Comparison of ENCODE assay signal across 16 cellular contexts in the genomic region with DNA sequence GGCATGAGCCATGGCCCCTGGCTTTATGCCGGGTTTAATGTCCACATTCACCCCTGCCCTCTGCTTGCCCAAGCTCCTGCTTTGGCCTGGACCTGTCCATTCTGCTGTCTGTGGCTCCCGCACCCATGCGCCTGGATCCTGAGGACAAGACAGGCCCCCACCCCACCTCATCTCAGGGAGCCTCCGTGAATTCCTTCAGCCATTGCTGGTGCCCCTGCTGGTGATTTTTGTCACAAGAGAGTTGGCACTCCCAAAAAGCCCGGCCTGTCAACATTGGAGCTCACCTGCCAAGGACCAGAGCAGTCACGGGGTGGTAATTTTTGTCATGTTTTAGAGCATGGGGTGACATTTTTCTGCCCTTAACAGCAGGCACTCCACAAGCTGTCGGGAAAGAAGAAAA.
DNase-seq lines count a peak whose midpoint lies in the region; ATAC-seq and TF ChIP-seq lines count a peak whose summit lies in the region.
"Had no signal": no experiment of that assay in that cellular context is flagged by ENCODE, and none has a peak within 500 bp of the region (broad histone marks: within the 10 kb centered on the region; RNA-seq: fewer than 3 reads in every experiment).

No MANE protein-coding gene starts in this region.

- ATAC-seq in GM23338 (peak; percentile 69), GM21526 (IDR thresholded peaks at IDR 0.05; ENCODE audit: low FRiP score, unreplicated experiment) (no peak), lower lobe of right lung (no peak)
- ATAC-seq: A549; CD8-positive, alpha-beta T cell; HepG2 had no signal

- TF ChIP-seq CTCF in GM23338 (conservative IDR thresholded peaks at IDR 0.05; ENCODE audit: low read depth in 2 of 2) (peak; percentile 32 to 39; a peak in 3 of 4 replicates), Loucy (conservative IDR thresholded peaks at IDR 0.05; ENCODE audit: low read length) (peak; percentile 11; the same call in 1 of the 2 replicates), endodermal cell (conservative IDR thresholded peaks at IDR 0.05) (peak; percentile 59), neural progenitor cell (IDR thresholded peaks at IDR 0.05) (peak; percentile 26), tibial nerve (IDR thresholded peaks at IDR 0.05) (no peak), lower lobe of right lung (IDR thresholded peaks at IDR 0.05) (no peak)

- H3K27me3 ChIP-seq in GM23338 (ENCODE audit: insufficient read depth) (no peaks in the 10 kb centered on the region), Loucy (ENCODE audit: insufficient read depth, low read length, poor library complexity, severe bottlenecking) (no peaks in the 10 kb centered on the region), endodermal cell (ENCODE audit: control insufficient read depth, insufficient read depth, low read length, poor library complexity, severe bottlenecking) (peaks cover 29% of the 10 kb centered on the region), neural progenitor cell (no peaks in the 10 kb centered on the region), tibial nerve (no peaks in the 10 kb centered on the region), lower lobe of right lung (ENCODE audit: low read depth) (no peaks in the 10 kb centered on the region)

- no peak overlapping the region for H3K9ac ChIP-seq in Loucy (ENCODE audit: low read depth, low read length, poor library complexity, severe bottlenecking)
- no peak overlapping the region for H3K9ac ChIP-seq in endodermal cell (ENCODE audit: extremely low read depth, low read length, poor library complexity, severe bottlenecking)
- no peak overlapping the region for H3K9ac ChIP-seq in neural progenitor cell
- H3K9ac ChIP-seq: GM23248 had no signal

- no peak overlapping the region for H3K4me3 ChIP-seq in GM23338
- H3K4me3 ChIP-seq in Loucy (ENCODE audit: low read length, poor library complexity, severe bottlenecking), result no peak overlapping the region
- no peak overlapping the region for H3K4me3 ChIP-seq in endodermal cell (ENCODE audit: low read length)
- no peak overlapping the region for H3K4me3 ChIP-seq in neural progenitor cell
- no peak overlapping the region for H3K4me3 ChIP-seq in tibial nerve
- no peak overlapping the region for H3K4me3 ChIP-seq in lower lobe of right lung
- H3K4me3 ChIP-seq: A549, GM23248 had no signal

- H3K36me3 Mint-ChIP-seq in GM23338 (ENCODE audit: low read depth) (no peaks in the 10 kb centered on the region), endodermal cell (ENCODE audit: low read depth) (no peaks in the 10 kb centered on the region), neural progenitor cell (no peaks in the 10 kb centered on the region)
- H3K36me3 Mint-ChIP-seq: CD14-positive monocyte; CD8-positive, alpha-beta T cell had no signal

- H3K9me2 ChIP-seq in GM23338 (ENCODE audit: insufficient read depth) (peaks cover 5% of the 10 kb centered on the region), Loucy (replicated peaks; ENCODE audit: low read depth, low read length) (no peaks in the 10 kb centered on the region)

- H4K20me1 ChIP-seq in GM23338 (replicated peaks; ENCODE audit: insufficient read depth), result no peaks in the 10 kb centered on the region
- H4K20me1 ChIP-seq in Loucy (ENCODE audit: insufficient read depth, low read length, poor library complexity, severe bottlenecking), result no peaks in the 10 kb centered on the region
- no peaks in the 10 kb centered on the region for H4K20me1 ChIP-seq in neural progenitor cell (ENCODE audit: low read depth)

- H3K4me1 Mint-ChIP-seq in GM23338, result no peaks in the 10 kb centered on the region
- peaks cover 8% of the 10 kb centered on the region for H3K4me1 Mint-ChIP-seq in endodermal cell
- no peaks in the 10 kb centered on the region for H3K4me1 Mint-ChIP-seq in neural progenitor cell

- H3K4me2 ChIP-seq in GM23338, result no peak overlapping the region
- no peak overlapping the region for H3K4me2 ChIP-seq in Loucy (ENCODE audit: low read depth, low read length, poor library complexity, severe bottlenecking)
- no peak overlapping the region for H3K4me2 ChIP-seq in neural progenitor cell
- H3K4me2 ChIP-seq: A549 had no signal

- TF ChIP-seq POLR2A in tibial nerve (IDR thresholded peaks at IDR 0.05), result no peak

- H3K27me3 Mint-ChIP-seq in GM23338 (ENCODE audit: insufficient read depth, low read depth, poor library complexity), result peaks cover 6% of the 10 kb centered on the region
- H3K27me3 Mint-ChIP-seq in endodermal cell (ENCODE audit: insufficient read depth), result peaks cover 23% of the 10 kb centered on the region
- H3K27me3 Mint-ChIP-seq in neural progenitor cell (ENCODE audit: insufficient read depth, low read depth), result peaks cover 7% of the 10 kb centered on the region

- H3K79me2 ChIP-seq in GM23338 (replicated peaks; ENCODE audit: insufficient read depth) (no peaks in the 10 kb centered on the region), Loucy (ENCODE audit: insufficient read depth, low read length) (no peaks in the 10 kb centered on the region), neural progenitor cell (ENCODE audit: low read depth) (no peaks in the 10 kb centered on the region)

- intact Hi-C loops in lower lobe of right lung (cut with DNase I), result no loop called here

- no peak overlapping the region for H3K4me3 Mint-ChIP-seq in GM23338
- no peak overlapping the region for H3K4me3 Mint-ChIP-seq in endodermal cell
- H3K4me3 Mint-ChIP-seq in neural progenitor cell, result no peak overlapping the region
- H3K4me3 Mint-ChIP-seq: CD14-positive monocyte; CD8-positive, alpha-beta T cell had no signal

- H3K9me3 Mint-ChIP-seq in GM23338 (no peaks in the 10 kb centered on the region), endodermal cell (peaks cover 10% of the 10 kb centered on the region), neural progenitor cell (no peaks in the 10 kb centered on the region)

- H3K27ac ChIP-seq in GM23338 (ENCODE audit: low read depth) (no peak overlapping the region), endodermal cell (ENCODE audit: low read depth, low read length) (no peak overlapping the region), neural progenitor cell (no peak overlapping the region), tibial nerve (no peak overlapping the region), lower lobe of right lung (no peak overlapping the region)
- H3K27ac ChIP-seq: A549, GM23248 had no signal

- TF ChIP-seq EP300 in tibial nerve (IDR thresholded peaks at IDR 0.05), result no peak

- H3F3A ChIP-seq in GM23338 (replicated peaks; ENCODE audit: low read depth) (no peaks in the 10 kb centered on the region), Loucy (ENCODE audit: low read depth) (no peaks in the 10 kb centered on the region), neural progenitor cell (ENCODE audit: low read depth) (peaks cover 9% of the 10 kb centered on the region)

- H3K36me3 ChIP-seq in GM23338 (ENCODE audit: insufficient read depth), result no peaks in the 10 kb centered on the region
- H3K36me3 ChIP-seq in Loucy (ENCODE audit: insufficient read depth, low read length), result no peaks in the 10 kb centered on the region
- no peaks in the 10 kb centered on the region for H3K36me3 ChIP-seq in endodermal cell (ENCODE audit: control insufficient read depth, insufficient read depth, low read length)
- no peaks in the 10 kb centered on the region for H3K36me3 ChIP-seq in neural progenitor cell
- H3K36me3 ChIP-seq in tibial nerve, result no peaks in the 10 kb centered on the region
- H3K36me3 ChIP-seq in lower lobe of right lung, result no peaks in the 10 kb centered on the region

- H2AFZ ChIP-seq in GM23338 (no peak overlapping the region), Loucy (ENCODE audit: low read length) (no peak overlapping the region), neural progenitor cell (replicated peaks) (no peak overlapping the region)
- H2AFZ ChIP-seq: GM23248 had no signal

- WGBS in endodermal cell (ENCODE audit: insufficient coverage in 1 of 2, insufficient read length in 1 of 2), 2 experiments, result 83 to 92% methylated on average over 5 to 7 of the region's 7 CpGs
- WGBS in tibial nerve, 2 donors, result 88 to 89% methylated on average over 7 of the region's 7 CpGs

- H3K4me1 ChIP-seq in GM23338 (ENCODE audit: insufficient read depth), result no peaks in the 10 kb centered on the region; the same call in 1 of the 2 replicates
- peaks cover 10% of the 10 kb centered on the region for H3K4me1 ChIP-seq in Loucy (ENCODE audit: insufficient read depth, low read length, poor library complexity, severe bottlenecking)
- peaks cover 4% of the 10 kb centered on the region for H3K4me1 ChIP-seq in endodermal cell (ENCODE audit: control insufficient read depth, insufficient read depth, low read length)
- H3K4me1 ChIP-seq in neural progenitor cell, result no peaks in the 10 kb centered on the region
- no peaks in the 10 kb centered on the region for H3K4me1 ChIP-seq in tibial nerve
- H3K4me1 ChIP-seq in lower lobe of right lung, result no peaks in the 10 kb centered on the region
- H3K4me1 ChIP-seq: A549, Caco-2 had no signal

- peak; percentile 60 for DNase-seq in GM23338 (ENCODE audit: low spot score)
- peak; percentile 71 for DNase-seq in endodermal cell
- DNase-seq in neural progenitor cell (ENCODE audit: low spot score), result no peak
- DNase-seq in tibial nerve (ENCODE audit: low spot score in 2 of 2), result no peak
- DNase-seq in mucosa of gallbladder (ENCODE audit: low spot score), result no peak
- no peak for DNase-seq in lower lobe of right lung
- DNase-seq: Caco-2; CD8-positive, alpha-beta T cell; GF-D8; GM23248; HCEC 1CT had no signal

- H3K9me3 ChIP-seq in Loucy (ENCODE audit: insufficient read depth, low read depth, low read length) (no peaks in the 10 kb centered on the region), endodermal cell (ENCODE audit: control insufficient read depth, low read length) (peaks cover 6% of the 10 kb centered on the region), neural progenitor cell (ENCODE audit: low read depth) (no peaks in the 10 kb centered on the region), tibial nerve (peaks cover 0 to 10% (median 0%) of the 10 kb centered on the region in 4 donors), lower lobe of right lung (no peaks in the 10 kb centered on the region)
- H3K9me3 ChIP-seq: A549, Caco-2 had no signal

- H3K27ac Mint-ChIP-seq in GM23338 (no peak overlapping the region), endodermal cell (no peak overlapping the region), neural progenitor cell (no peak overlapping the region)
- H3K27ac Mint-ChIP-seq: CD14-positive monocyte; CD8-positive, alpha-beta T cell had no signal

TF ChIP-seq in GM23338, 12 proteins besides CTCF, POLR2A, EP300 and RAD21 (continues in another document):
- no peak for TF ChIP-seq JUNB (IDR thresholded peaks at IDR 0.05; ENCODE audit: unreplicated experiment)
- TF ChIP-seq CREB1 (CRISPR knock-in tag; IDR thresholded peaks at IDR 0.05; ENCODE audit: low read depth), result no peak
- TF ChIP-seq POLR2AphosphoS5 (IDR thresholded peaks at IDR 0.05; ENCODE audit: low read depth), result no peak

Comparison
In these comparisons a context has a peak if more than half of its experiments do, and no peak if none do; other contexts are left out.
1. DNase-seq: peak in GM23338 (single experiment) and endodermal cell (single experiment); none in neural progenitor cell (single experiment), tibial nerve (0 of 2), mucosa of gallbladder (single experiment) and lower lobe of right lung (single experiment).
2. CTCF ChIP-seq: peak in GM23338 (2 of 2), Loucy (single experiment), endodermal cell (single experiment) and neural progenitor cell (single experiment); none in tibial nerve (0 of 5) and lower lobe of right lung (single experiment).